ENCODE assay signal across 21 cellular contexts in the genomic region with DNA sequence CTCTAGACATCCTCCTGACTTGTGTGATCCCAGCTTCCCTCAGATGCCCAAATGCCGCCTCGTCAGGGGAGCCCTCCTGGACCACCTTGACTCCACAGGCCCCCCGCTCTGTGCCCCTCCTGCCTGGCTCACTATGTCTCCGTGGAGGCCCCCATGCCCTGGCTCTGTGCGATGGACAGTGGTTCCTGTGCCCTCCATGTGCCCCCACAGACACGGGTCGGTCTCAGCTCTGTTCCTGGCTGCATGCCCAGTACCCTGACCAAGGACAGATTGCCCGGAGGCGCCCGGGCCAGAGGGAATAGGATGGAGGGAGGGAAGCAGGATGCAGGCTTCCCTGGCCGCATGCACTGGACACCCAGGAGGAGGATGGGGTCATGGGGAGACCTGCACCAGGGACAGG.
"Had no signal": no experiment of that assay in that cellular context is flagged by ENCODE, and none has a peak within 500 bp of the region (broad histone marks: within the 10 kb centered on the region; RNA-seq: fewer than 3 reads in every experiment).

No MANE protein-coding gene starts in this region.

- DNase-seq: Karpas-422, KG1, MG63, NCI-H1092 treated with DMSO at 0.1 percent for 48 hours, NCI-H1436, NCI-H187, NCI-H2029, NCI-H2081 treated with DMSO at 0.1 percent for 48 hours, NCI-H2171, NCI-H226, NCI-H446, NCI-H510A, NCI-H524 treated with DMSO at 0.1 percent for 48 hours, NCI-H69, NCI-H774, Right ventricle myocardium superior, RPMI8226, SIG-M5 had no signal

- H3K27me3 ChIP-seq: MG63, SJSA1 had no signal

- H3K9me3 ChIP-seq: MG63, SJSA1 had no signal

- H3K4me3 ChIP-seq: MG63, SJSA1, SK-N-MC had no signal

- H3K27ac ChIP-seq: SJSA1, SK-N-MC had no signal

- H3K36me3 ChIP-seq: MG63, SJSA1 had no signal

- FAIRE-seq: RCC 7860 had no signal
